28 cellular contexts compared by ENCODE assay signal in the genomic region with DNA sequence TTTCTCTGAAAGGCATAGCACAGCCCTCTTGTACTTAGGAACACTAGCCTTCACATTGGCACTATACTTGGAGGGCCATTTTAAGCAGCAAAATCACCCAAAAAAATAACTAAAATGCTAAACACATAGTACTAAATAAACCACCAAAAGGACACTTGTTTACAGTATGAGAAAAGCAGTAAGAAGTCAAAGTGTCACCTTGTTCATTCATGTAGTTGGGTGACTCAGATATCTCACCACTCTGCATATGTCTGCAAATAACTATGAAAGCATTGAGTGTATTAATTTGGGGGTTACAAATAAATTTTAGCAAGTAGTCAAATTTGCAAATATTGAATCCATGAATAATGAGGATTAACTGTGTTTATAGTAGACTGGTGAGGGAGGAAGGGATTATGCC.
"Had no signal": no experiment of that assay in that cellular context is flagged by ENCODE, and none has a peak within 500 bp of the region (broad histone marks: within the 10 kb centered on the region; RNA-seq: fewer than 3 reads in every experiment).

No MANE protein-coding gene starts in this region.

- ATAC-seq: activated CD4-positive, alpha-beta T cell treated with anti-CD3 and anti-CD28 coated beads for 36 hours; activated CD8-positive, alpha-beta memory T cell treated with anti-CD3 and anti-CD28 coated beads, Interleukin-2, amount 10 ng/mL, durations not matched to agents 7 days and 5 days; activated CD8-positive, alpha-beta T cell treated with anti-CD3 and anti-CD28 coated beads, Interleukin-2, amount 10 ng/mL, durations not matched to agents 7 days and 5 days; activated naive CD8-positive, alpha-beta T cell treated with anti-CD3 and anti-CD28 coated beads, Interleukin-2, amount 50 U/mL, for 24 hours; body of pancreas; effector memory CD8-positive, alpha-beta T cell; foreskin keratinocyte; gastrocnemius medialis had no signal

- H3K4me1 Mint-ChIP-seq: activated naive CD8-positive, alpha-beta T cell treated with anti-CD3 and anti-CD28 coated beads, Interleukin-2, amount 50 U/mL, for 24 hours had no signal

- H3K9me3 Mint-ChIP-seq: activated CD4-positive, alpha-beta memory T cell treated with anti-CD3 and anti-CD28 coated beads for 36 hours; activated CD4-positive, alpha-beta T cell treated with anti-CD3 and anti-CD28 coated beads, Interleukin-2, amount 10 ng/mL, durations not matched to agents 24 days and 14 days; activated naive CD4-positive, alpha-beta T cell treated with anti-CD3 and anti-CD28 coated beads for 36 hours; activated naive CD4-positive, alpha-beta T cell treated with anti-CD3 and anti-CD28 coated beads, Interleukin-2, amount 50 U/mL, for 24 hours; activated naive CD8-positive, alpha-beta T cell treated with anti-CD3 and anti-CD28 coated beads for 36 hours; activated naive CD8-positive, alpha-beta T cell treated with anti-CD3 and anti-CD28 coated beads, Interleukin-2, amount 50 U/mL, for 24 hours; activated T-helper 2 cell treated with anti-CD3 and anti-CD28 coated beads, Interferon-gamma antibody, Interleukin-2, Interleukin-4, amounts not matched to agents 10 μg/mL and 5 μg/mL and 100 μg/mL, durations not matched to agents 14 hours and 24 hours and 36 hours; effector memory CD8-positive, alpha-beta T cell had no signal

- DNase-seq: activated CD4-positive, alpha-beta memory T cell treated with anti-CD3 and anti-CD28 coated beads for 36 hours; activated CD4-positive, alpha-beta T cell treated with anti-CD3 and anti-CD28 coated beads for 36 hours; activated CD4-positive, alpha-beta T cell treated with anti-CD3 and anti-CD28 coated beads, Interleukin-2, amount 10 ng/mL, durations not matched to agents 24 days and 14 days; activated CD4-positive, CD25-positive, alpha-beta regulatory T cell; activated CD4-positive, CD25-positive, alpha-beta regulatory T cell treated with anti-CD3 and anti-CD28 coated beads, Interleukin-2, amount 50 U/mL, for 72 hours; activated CD8-positive, alpha-beta memory T cell treated with anti-CD3 and anti-CD28 coated beads, Interleukin-2, amount 10 ng/mL, durations not matched to agents 7 days and 5 days; activated CD8-positive, alpha-beta memory T cell treated with anti-CD3 and anti-CD28 coated beads, Interleukin-2, amount 50 U/mL, for 4 hours; activated CD8-positive, alpha-beta T cell treated with anti-CD3 and anti-CD28 coated beads, Interleukin-2, amount 10 ng/mL, durations not matched to agents 7 days and 5 days; activated effector memory CD4-positive, alpha-beta T cell treated with anti-CD3 and anti-CD28 coated beads, Interleukin-2, amount 50 U/mL, for 16 hours; activated naive CD4-positive, alpha-beta T cell treated with anti-CD3 and anti-CD28 coated beads for 36 hours; activated naive CD8-positive, alpha-beta T cell treated with anti-CD3 and anti-CD28 coated beads for 36 hours; activated naive CD8-positive, alpha-beta T cell treated with anti-CD3 and anti-CD28 coated beads, Interleukin-2, amount 50 U/mL, for 24 hours; activated T-cell treated with anti-CD3 and anti-CD28 coated beads, Interleukin-2, amount 50 U/mL, for 1 hour; adrenal gland; amygdala; aorta; body of pancreas; caudate nucleus; cortex of kidney; dermis blood vessel endothelial cell; effector CD4-positive, alpha-beta T cell; effector memory CD8-positive, alpha-beta T cell; erythroblast; foreskin keratinocyte; gastrocnemius medialis; glutamatergic neuron had no signal

- H3K36me3 Mint-ChIP-seq: activated CD4-positive, alpha-beta memory T cell treated with anti-CD3 and anti-CD28 coated beads for 36 hours; activated CD8-positive, alpha-beta memory T cell treated with anti-CD3 and anti-CD28 coated beads, Interleukin-2, amount 10 ng/mL, durations not matched to agents 7 days and 5 days; activated naive CD4-positive, alpha-beta T cell treated with anti-CD3 and anti-CD28 coated beads, Interleukin-2, amount 50 U/mL, for 24 hours; activated naive CD8-positive, alpha-beta T cell treated with anti-CD3 and anti-CD28 coated beads for 36 hours had no signal

- H3K27me3 Mint-ChIP-seq: activated CD4-positive, alpha-beta memory T cell treated with anti-CD3 and anti-CD28 coated beads for 36 hours; activated CD4-positive, alpha-beta T cell treated with anti-CD3 and anti-CD28 coated beads for 36 hours; activated naive CD4-positive, alpha-beta T cell treated with anti-CD3 and anti-CD28 coated beads, Interleukin-2, amount 50 U/mL, for 24 hours; activated naive CD8-positive, alpha-beta T cell treated with anti-CD3 and anti-CD28 coated beads, Interleukin-2, amount 50 U/mL, for 24 hours had no signal

- H3K4me3 Mint-ChIP-seq: activated CD4-positive, alpha-beta memory T cell treated with anti-CD3 and anti-CD28 coated beads for 36 hours; activated CD4-positive, alpha-beta T cell treated with anti-CD3 and anti-CD28 coated beads for 36 hours; activated CD4-positive, alpha-beta T cell treated with anti-CD3 and anti-CD28 coated beads, Interleukin-2, amount 10 ng/mL, durations not matched to agents 24 days and 14 days; activated CD8-positive, alpha-beta memory T cell treated with anti-CD3 and anti-CD28 coated beads, Interleukin-2, amount 10 ng/mL, durations not matched to agents 7 days and 5 days; activated CD8-positive, alpha-beta T cell treated with anti-CD3 and anti-CD28 coated beads, Interleukin-2, amount 10 ng/mL, durations not matched to agents 7 days and 5 days; activated naive CD4-positive, alpha-beta T cell treated with anti-CD3 and anti-CD28 coated beads for 36 hours; activated naive CD4-positive, alpha-beta T cell treated with anti-CD3 and anti-CD28 coated beads, Interleukin-2, amount 50 U/mL, for 24 hours; activated naive CD8-positive, alpha-beta T cell treated with anti-CD3 and anti-CD28 coated beads for 36 hours; activated naive CD8-positive, alpha-beta T cell treated with anti-CD3 and anti-CD28 coated beads, Interleukin-2, amount 50 U/mL, for 24 hours; effector memory CD8-positive, alpha-beta T cell had no signal

- H3K27ac Mint-ChIP-seq: activated CD4-positive, alpha-beta memory T cell treated with anti-CD3 and anti-CD28 coated beads for 36 hours; activated CD4-positive, alpha-beta T cell treated with anti-CD3 and anti-CD28 coated beads for 36 hours; activated CD4-positive, alpha-beta T cell treated with anti-CD3 and anti-CD28 coated beads, Interleukin-2, amount 10 ng/mL, durations not matched to agents 24 days and 14 days; activated CD8-positive, alpha-beta memory T cell treated with anti-CD3 and anti-CD28 coated beads, Interleukin-2, amount 10 ng/mL, durations not matched to agents 7 days and 5 days; activated CD8-positive, alpha-beta T cell treated with anti-CD3 and anti-CD28 coated beads, Interleukin-2, amount 10 ng/mL, durations not matched to agents 7 days and 5 days; activated naive CD4-positive, alpha-beta T cell treated with anti-CD3 and anti-CD28 coated beads for 36 hours; activated naive CD4-positive, alpha-beta T cell treated with anti-CD3 and anti-CD28 coated beads, Interleukin-2, amount 50 U/mL, for 24 hours; activated naive CD8-positive, alpha-beta T cell treated with anti-CD3 and anti-CD28 coated beads for 36 hours; activated naive CD8-positive, alpha-beta T cell treated with anti-CD3 and anti-CD28 coated beads, Interleukin-2, amount 50 U/mL, for 24 hours; activated T-helper 2 cell treated with anti-CD3 and anti-CD28 coated beads, Interferon-gamma antibody, Interleukin-2, Interleukin-4, amounts not matched to agents 10 μg/mL and 5 μg/mL and 100 μg/mL, durations not matched to agents 14 hours and 24 hours and 36 hours; effector memory CD8-positive, alpha-beta T cell had no signal
